Comparison of ENCODE assay signal across 1 cellular context in the genomic region with DNA sequence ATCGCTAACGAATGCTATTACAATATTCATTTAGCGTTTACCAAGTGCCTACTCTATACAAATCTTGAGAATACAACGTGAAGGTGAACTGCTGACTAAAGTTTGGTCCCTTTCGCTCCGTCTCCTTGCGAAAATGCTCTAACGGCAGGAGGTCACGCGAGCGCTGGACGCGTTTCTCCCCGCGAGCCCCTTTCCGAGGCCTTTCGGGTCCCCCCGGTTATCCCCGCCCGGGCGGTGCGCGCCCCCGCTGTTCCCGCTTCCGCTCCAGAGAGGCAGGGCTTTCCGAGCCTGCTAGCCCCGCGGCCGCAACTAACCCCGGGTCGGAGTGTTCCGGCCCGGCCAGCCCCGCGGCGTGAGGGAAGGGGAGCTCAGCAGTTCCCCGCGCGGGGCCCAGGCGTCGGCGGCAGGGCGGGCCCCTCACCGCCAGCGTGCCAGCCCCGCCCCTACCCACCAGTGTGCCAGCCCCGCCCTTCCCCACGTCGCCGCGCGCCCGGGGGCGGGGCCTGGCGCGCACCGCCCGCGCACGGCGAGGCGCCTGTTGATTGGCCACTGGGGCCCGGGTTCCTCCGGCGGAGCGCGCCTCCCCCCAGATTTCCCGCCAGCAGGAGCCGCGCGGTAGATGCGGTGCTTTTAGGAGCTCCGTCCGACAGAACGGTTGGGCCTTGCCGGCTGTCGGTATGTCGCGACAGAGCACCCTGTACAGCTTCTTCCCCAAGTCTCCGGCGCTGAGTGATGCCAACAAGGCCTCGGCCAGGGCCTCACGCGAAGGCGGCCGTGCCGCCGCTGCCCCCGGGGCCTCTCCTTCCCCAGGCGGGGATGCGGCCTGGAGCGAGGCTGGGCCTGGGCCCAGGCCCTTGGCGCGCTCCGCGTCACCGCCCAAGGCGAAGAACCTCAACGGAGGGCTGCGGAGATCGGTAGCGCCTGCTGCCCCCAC.
TF ChIP-seq lines count a peak whose summit lies in the region.

A gene with protein sequence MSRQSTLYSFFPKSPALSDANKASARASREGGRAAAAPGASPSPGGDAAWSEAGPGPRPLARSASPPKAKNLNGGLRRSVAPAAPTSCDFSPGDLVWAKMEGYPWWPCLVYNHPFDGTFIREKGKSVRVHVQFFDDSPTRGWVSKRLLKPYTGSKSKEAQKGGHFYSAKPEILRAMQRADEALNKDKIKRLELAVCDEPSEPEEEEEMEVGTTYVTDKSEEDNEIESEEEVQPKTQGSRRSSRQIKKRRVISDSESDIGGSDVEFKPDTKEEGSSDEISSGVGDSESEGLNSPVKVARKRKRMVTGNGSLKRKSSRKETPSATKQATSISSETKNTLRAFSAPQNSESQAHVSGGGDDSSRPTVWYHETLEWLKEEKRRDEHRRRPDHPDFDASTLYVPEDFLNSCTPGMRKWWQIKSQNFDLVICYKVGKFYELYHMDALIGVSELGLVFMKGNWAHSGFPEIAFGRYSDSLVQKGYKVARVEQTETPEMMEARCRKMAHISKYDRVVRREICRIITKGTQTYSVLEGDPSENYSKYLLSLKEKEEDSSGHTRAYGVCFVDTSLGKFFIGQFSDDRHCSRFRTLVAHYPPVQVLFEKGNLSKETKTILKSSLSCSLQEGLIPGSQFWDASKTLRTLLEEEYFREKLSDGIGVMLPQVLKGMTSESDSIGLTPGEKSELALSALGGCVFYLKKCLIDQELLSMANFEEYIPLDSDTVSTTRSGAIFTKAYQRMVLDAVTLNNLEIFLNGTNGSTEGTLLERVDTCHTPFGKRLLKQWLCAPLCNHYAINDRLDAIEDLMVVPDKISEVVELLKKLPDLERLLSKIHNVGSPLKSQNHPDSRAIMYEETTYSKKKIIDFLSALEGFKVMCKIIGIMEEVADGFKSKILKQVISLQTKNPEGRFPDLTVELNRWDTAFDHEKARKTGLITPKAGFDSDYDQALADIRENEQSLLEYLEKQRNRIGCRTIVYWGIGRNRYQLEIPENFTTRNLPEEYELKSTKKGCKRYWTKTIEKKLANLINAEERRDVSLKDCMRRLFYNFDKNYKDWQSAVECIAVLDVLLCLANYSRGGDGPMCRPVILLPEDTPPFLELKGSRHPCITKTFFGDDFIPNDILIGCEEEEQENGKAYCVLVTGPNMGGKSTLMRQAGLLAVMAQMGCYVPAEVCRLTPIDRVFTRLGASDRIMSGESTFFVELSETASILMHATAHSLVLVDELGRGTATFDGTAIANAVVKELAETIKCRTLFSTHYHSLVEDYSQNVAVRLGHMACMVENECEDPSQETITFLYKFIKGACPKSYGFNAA (N-terminal part only) (plus strand): TSS at position 589 of the 934 bp plus-strand sequence. CDS start 89 bp downstream, at position 678.

TF ChIP-seq in K562, 482 proteins besides CTCF, POLR2A, EP300 and RAD21 (continued from another document and continues in another):
- TF ChIP-seq ZBTB40 (IDR thresholded peaks at IDR 0.05) (peak; percentile 69), ZBTB40 (CRISPR knock-in tag; IDR thresholded peaks at IDR 0.05) (0 out of 2 replicates have a peak, but pooled peaks have one; percentile 20), ZNF12 (CRISPR knock-in tag; IDR thresholded peaks at IDR 0.05) (peak; percentile 79), ZBTB17 (CRISPR knock-in tag; IDR thresholded peaks at IDR 0.05) (peak; percentile 15; the same call in 1 of the 2 replicates), CXXC5 (CRISPR knock-in tag; IDR thresholded peaks at IDR 0.05) (peak; percentile 98), RERE (CRISPR knock-in tag; IDR thresholded peaks at IDR 0.05; ENCODE audit: borderline replicate concordance) (0 out of 2 replicates have a peak, but pooled peaks have one; percentile 23), NR2C2 (CRISPR knock-in tag; IDR thresholded peaks at IDR 0.05) (0 out of 2 replicates have a peak, but pooled peaks have one; percentile 66), NR2C2 (tag; IDR thresholded peaks at IDR 0.05) (peak; percentile 56), ZNF165 (CRISPR knock-in tag; IDR thresholded peaks at IDR 0.05; ENCODE audit: borderline replicate concordance) (peak; percentile 53; the same call in 1 of the 2 replicates), BRD4 (IDR thresholded peaks at IDR 0.05) (peak; percentile 68; the same call in 1 of the 2 replicates), E2F1 (CRISPR knock-in tag; IDR thresholded peaks at IDR 0.05) (peak; percentile 98), GTF2F1 (IDR thresholded peaks at IDR 0.05; ENCODE audit: low read depth, low read length) (no peak), HDAC2 (IDR thresholded peaks at IDR 0.05) (peak; percentile 23; the same call in 1 of the 2 replicates), NRF1 (conservative IDR thresholded peaks at IDR 0.05 in 1 of 2, IDR thresholded peaks at IDR 0.05 in 1 of 2) (peak; percentile 84 to 87), HIVEP1 (CRISPR knock-in tag; IDR thresholded peaks at IDR 0.05) (0 out of 2 replicates have a peak, but pooled peaks have one; percentile 42), NR4A1 (CRISPR knock-in tag; IDR thresholded peaks at IDR 0.05) (no peak), NR4A1 (tag; IDR thresholded peaks at IDR 0.05) (0 out of 2 replicates have a peak, but pooled peaks have one; percentile 36), MYNN (IDR thresholded peaks at IDR 0.05) (peak; percentile 35; the same call in 1 of the 2 replicates), MYNN (CRISPR knock-in tag; IDR thresholded peaks at IDR 0.05) (no peak), ATF1 (CRISPR knock-in tag; IDR thresholded peaks at IDR 0.05) (no peak), ATF1 (tag; IDR thresholded peaks at IDR 0.05) (peak; percentile 81), KLF13 (tag; IDR thresholded peaks at IDR 0.05; ENCODE audit: borderline replicate concordance, low read depth) (0 out of 2 replicates have a peak, but pooled peaks have one; percentile 10)
- TF ChIP-seq, protein P1, sequence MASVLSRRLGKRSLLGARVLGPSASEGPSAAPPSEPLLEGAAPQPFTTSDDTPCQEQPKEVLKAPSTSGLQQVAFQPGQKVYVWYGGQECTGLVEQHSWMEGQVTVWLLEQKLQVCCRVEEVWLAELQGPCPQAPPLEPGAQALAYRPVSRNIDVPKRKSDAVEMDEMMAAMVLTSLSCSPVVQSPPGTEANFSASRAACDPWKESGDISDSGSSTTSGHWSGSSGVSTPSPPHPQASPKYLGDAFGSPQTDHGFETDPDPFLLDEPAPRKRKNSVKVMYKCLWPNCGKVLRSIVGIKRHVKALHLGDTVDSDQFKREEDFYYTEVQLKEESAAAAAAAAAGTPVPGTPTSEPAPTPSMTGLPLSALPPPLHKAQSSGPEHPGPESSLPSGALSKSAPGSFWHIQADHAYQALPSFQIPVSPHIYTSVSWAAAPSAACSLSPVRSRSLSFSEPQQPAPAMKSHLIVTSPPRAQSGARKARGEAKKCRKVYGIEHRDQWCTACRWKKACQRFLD (CRISPR knock-in tag; IDR thresholded peaks at IDR 0.05), result peak; percentile 47; the same call in 1 of the 2 replicates
